Comparison of ENCODE assay signal across 8 cellular contexts in genomic region chr3:127544151-127544805, GRCh38. TPM values are rescaled to one million over a fixed set of nuclear protein-coding genes. Genes with fewer than 3 reads are reported as not detected.
DNase-seq lines count a peak whose midpoint lies in the region; ATAC-seq and TF ChIP-seq lines count a peak whose summit lies in the region.

No MANE protein-coding gene starts in this region.

- no peak overlapping the region for H3K4me3 ChIP-seq in sigmoid colon

- no peaks in the 10 kb centered on the region for H3K27me3 ChIP-seq in sigmoid colon

- TF ChIP-seq EP300 in sigmoid colon (IDR thresholded peaks at IDR 0.05), result no peak

- 10 to 38% methylated on average over 11 of the region's 11 CpGs for WGBS in sigmoid colon, 2 donors

- no peak overlapping the region for H3K27ac ChIP-seq in sigmoid colon

- DNase-seq in COLO829 (ENCODE audit: low spot score) (peak; percentile 82), H4 (ENCODE audit: low spot score) (peak; percentile 75), NCI-H1417 (lab: John Stamatoyannopoulos, UW) (peak; percentile 73 to 91 (median 75)), T-helper 2 cell (peak in 4 of 5 experiments; percentile 13 to 53 (median 49)), amygdala (lab: John Stamatoyannopoulos, UW) (peak in 35 of 56 donors; percentile 5 to 76 (median 43)), left ventricle myocardium superior (peak; percentile 81), sigmoid colon (peak; percentile 76)

- peaks cover 0 to 17% (median 10%) of the 10 kb centered on the region in 4 donors for H3K4me1 ChIP-seq in sigmoid colon

- peak; percentile 17 to 81 (median 52) for TF ChIP-seq CTCF in sigmoid colon (IDR thresholded peaks at IDR 0.05)

- H3K9me3 ChIP-seq in sigmoid colon, result no peaks in the 10 kb centered on the region

- no peaks in the 10 kb centered on the region for H3K36me3 ChIP-seq in sigmoid colon

- intact Hi-C loops in left ventricle myocardium superior (cut with micrococcal nuclease) (no loop called here), sigmoid colon (cut with DNase I) (loop anchor here (10.0 kb wide), 1 partner anchor 1019 kb away; the partner anchor contains the start of gene CHST13)

- no peak for TF ChIP-seq POLR2A in sigmoid colon (IDR thresholded peaks at IDR 0.05)

- ATAC-seq in left ventricle myocardium superior, result peak; percentile 16
- ATAC-seq in GM21717 (IDR thresholded peaks at IDR 0.05; ENCODE audit: unreplicated experiment), result no peak

RNA-seq across cellular contexts. Expression of gene TPRA1, which starts 46.3 kb away (rescaled TPM):
- total RNA-seq in H4 (2014; rRNA removed; shearing (Covaris generic)), result 42.7 and 54.0 TPM in 2 replicates
- total RNA-seq in left ventricle myocardium superior, result 22.8 TPM
- 10 to 100 TPM; 28.5 to 33.2 (median 31.1) TPM for total RNA-seq in sigmoid colon
- polyA plus RNA-seq in sigmoid colon, result 10 to 100 TPM in 2 of 3 donors, 1 to 10 TPM in 1; 7.2 to 20.4 (median 10.2) TPM

RNA-seq across cellular contexts. Expression of gene MCM2, which starts 53.9 kb away (rescaled TPM):
- total RNA-seq in H4 (2014; rRNA removed; shearing (Covaris generic)), result 114 and 136 TPM in 2 replicates
- 8.7 TPM for total RNA-seq in left ventricle myocardium superior
- total RNA-seq in sigmoid colon, result 1 to 10 TPM; 3.0 to 5.1 (median 3.6) TPM
- polyA plus RNA-seq in sigmoid colon, result 10 to 100 TPM in 1 of 3 donors, 1 to 10 TPM in 2; 2.4 to 28.6 (median 6.2) TPM

Comparison
In these comparisons a context has a peak if more than half of its experiments do, and no peak if none do; other contexts are left out.
1. RNA of gene MCM2, which starts 53.9 kb away (total RNA-seq): 114 to 136 TPM in H4; 8.7 TPM in left ventricle myocardium superior (single experiment) and 3.0 to 5.1 TPM in sigmoid colon; every median in the first group is over 10 times any median in the second.
2. Peak in every context shown above with its lines, with median percentiles within 50 percentile points of each other: DNase-seq.